ENCODE assay signal across 8 cellular contexts in genomic region chr1:84077476-84078107, GRCh38.
DNase-seq lines count a peak whose midpoint lies in the region; ATAC-seq and TF ChIP-seq lines count a peak whose summit lies in the region.

No MANE protein-coding gene starts in this region.

- H3K27me3 ChIP-seq in adrenal gland (no peaks in the 10 kb centered on the region), prostate gland (replicated peaks; ENCODE audit: insufficient read depth) (no peaks in the 10 kb centered on the region)

- H3K36me3 ChIP-seq in adrenal gland (replicated peaks in 1 of 2), result no peaks in the 10 kb centered on the region
- H3K36me3 ChIP-seq in prostate gland, result no peaks in the 10 kb centered on the region
- H3K36me3 ChIP-seq in urinary bladder (ENCODE audit: insufficient read depth), result no peaks in the 10 kb centered on the region

- peak; percentile 99 for ATAC-seq in left cardiac atrium

- DNase-seq in GM10266 (ENCODE audit: extremely low spot score) (peak; percentile 94), HEK293T (ENCODE audit: extremely low spot score) (peak; percentile 94), NB4 (ENCODE audit: low read depth) (peak; percentile 85), SW480 (ENCODE audit: low spot score) (peak; percentile 70), adrenal gland (peak; percentile 67 to 78 (median 71)), left cardiac atrium (peak; percentile 84), prostate gland (ENCODE audit: low spot score) (peak; percentile 70)

- H3K4me1 ChIP-seq in adrenal gland (replicated peaks in 1 of 2) (peaks cover 0 to 13% of the 10 kb centered on the region in 2 donors), prostate gland (replicated peaks) (no peaks in the 10 kb centered on the region), urinary bladder (ENCODE audit: insufficient read depth) (no peaks in the 10 kb centered on the region)

- no peaks in the 10 kb centered on the region for H3K9me3 ChIP-seq in adrenal gland (replicated peaks in 1 of 3)
- H3K9me3 ChIP-seq in prostate gland, result no peaks in the 10 kb centered on the region

- intact Hi-C loops in adrenal gland (cut with DNase I) (no loop called here), left cardiac atrium (cut with DNase I) (no loop called here), prostate gland (cut with DNase I) (loop anchor here (10.0 kb wide), 1 partner anchor 83 kb away; the partner anchor contains the start of gene TTLL7)

- H3K27ac ChIP-seq in adrenal gland, result peak overlapping the region; percentile 15 to 96 (median 86)
- H3K27ac ChIP-seq in prostate gland, result peak overlapping the region; percentile 91 to 96
- H3K27ac ChIP-seq in urinary bladder (ENCODE audit: low read depth), result peak overlapping the region; percentile 88

- no peak for TF ChIP-seq CTCF in GM10266 (IDR thresholded peaks at IDR 0.05; ENCODE audit: control insufficient read depth, insufficient read depth, low read depth, missing control alignments)
- no peak for TF ChIP-seq CTCF in NB4 (IDR thresholded peaks at IDR 0.05; ENCODE audit: low read depth, low read length)
- TF ChIP-seq CTCF in adrenal gland (IDR thresholded peaks at IDR 0.05), result peak in 1 of 6 experiments; percentile 15
- TF ChIP-seq CTCF in prostate gland (IDR thresholded peaks at IDR 0.05), result peak in 1 of 4 experiments; percentile 16

- H3K4me3 ChIP-seq in NB4 (ENCODE audit: low read depth, low read length), result peak overlapping the region; percentile 81
- peak overlapping the region; percentile 60 to 91 (median 74) for H3K4me3 ChIP-seq in adrenal gland
- peak overlapping the region; percentile 75 to 86 for H3K4me3 ChIP-seq in prostate gland
- H3K4me3 ChIP-seq in urinary bladder (ENCODE audit: low read depth, low read length), result peak overlapping the region; percentile 86

- POLR2A ChIA-PET in HEK293T (lab: Yijun Ruan, JAX), result interaction anchor here (0.6 to 1.0 kb wide), 7 partner anchors 12 to 611 kb away, joined by 3 to 5 read pairs (median 3); partner anchors contain the start of genes GNG5 and SPATA1

- CTCF ChIA-PET in HEK293T (lab: Yijun Ruan, JAX), result no interaction called here

- WGBS in adrenal gland, 4 donors, result 0 to 1% (median 1%) methylated on average over 13 to 71 of the region's 71 CpGs
- 0% methylated on average over 36 of the region's 71 CpGs for WGBS in prostate gland
- WGBS in urinary bladder, result under 1% methylated on average over 71 of the region's 71 CpGs

- peak; percentile 56 for TF ChIP-seq POLR2A in NB4 (IDR thresholded peaks at IDR 0.05; ENCODE audit: extremely low read depth, insufficient read length)
- TF ChIP-seq POLR2A in adrenal gland (IDR thresholded peaks at IDR 0.05), result peak in 1 of 2 donors; percentile 63
- TF ChIP-seq POLR2A in prostate gland (IDR thresholded peaks at IDR 0.05), result no peak

TF ChIP-seq in HEK293T, 16 proteins besides CTCF, POLR2A, EP300 and RAD21:
- peak; percentile 53; the same call in 1 of the 2 replicates for TF ChIP-seq TARDBP (IDR thresholded peaks at IDR 0.05)
- 0 out of 2 replicates have a peak, but pooled peaks have one; percentile 46 for TF ChIP-seq ARNT (IDR thresholded peaks at IDR 0.05)
- no peak for TF ChIP-seq CTBP1 (IDR thresholded peaks at IDR 0.05; ENCODE audit: borderline replicate concordance)
- no peak for TF ChIP-seq FOXK2 (IDR thresholded peaks at IDR 0.05)
- peak; percentile 76; the same call in 1 of the 2 replicates for TF ChIP-seq FOXM1 (IDR thresholded peaks at IDR 0.05; ENCODE audit: borderline replicate concordance)
- TF ChIP-seq L3MBTL2 (conservative IDR thresholded peaks at IDR 0.05), result peak; percentile 87

Comparison
In these comparisons a context has a peak if more than half of its experiments do, and no peak if none do; other contexts are left out.
1. Peak in every context shown above with its lines: DNase-seq, ATAC-seq, H3K4me3 ChIP-seq and H3K27ac ChIP-seq.